Comparison of ENCODE assay signal across 15 cellular contexts in genomic region chr6:112443118-112443641, GRCh38.
DNase-seq lines count a peak whose midpoint lies in the region; ATAC-seq and TF ChIP-seq lines count a peak whose summit lies in the region.
"Had no signal": no experiment of that assay in that cellular context is flagged by ENCODE, and none has a peak within 500 bp of the region (broad histone marks: within the 10 kb centered on the region; RNA-seq: fewer than 3 reads in every experiment).

No MANE protein-coding gene starts in this region.

- peak overlapping the region; percentile 47 for H3K27ac ChIP-seq in left ventricle myocardium inferior (replicated peaks)
- H3K27ac ChIP-seq: gastrocnemius medialis, SJCRH30 had no signal

- in situ Hi-C loops in astrocyte of the cerebellum (cut with HindIII; ENCODE audit: low sequenced_read_pairs): no loop called here

- no peaks in the 10 kb centered on the region for H3K4me1 ChIP-seq in left ventricle myocardium inferior
- H3K4me1 ChIP-seq: gastrocnemius medialis, SJCRH30 had no signal

- ATAC-seq in GM21423 (IDR thresholded peaks at IDR 0.05; ENCODE audit: unreplicated experiment): no peak
- ATAC-seq in HG03342 (IDR thresholded peaks at IDR 0.05; ENCODE audit: unreplicated experiment): no peak
- ATAC-seq: activated CD8-positive, alpha-beta T cell treated with anti-CD3 and anti-CD28 coated beads for 36 hours; gastrocnemius medialis had no signal

- H3K36me3 ChIP-seq in left ventricle myocardium inferior: no peaks in the 10 kb centered on the region
- H3K36me3 ChIP-seq: gastrocnemius medialis, SJCRH30 had no signal

- no peak for TF ChIP-seq EP300 in Ishikawa (IDR thresholded peaks at IDR 0.05; ENCODE audit: borderline replicate concordance)

- DNase-seq in astrocyte of the cerebellum (ENCODE audit: low read depth): peak; percentile 55
- DNase-seq in left ventricle myocardium inferior: no peak
- peak; percentile 72 for DNase-seq in retinal pigment epithelial cell (ENCODE audit: low read depth)
- no peak for DNase-seq in epidermal melanocyte (ENCODE audit: insufficient read length, low spot score)
- DNase-seq: activated CD8-positive, alpha-beta T cell treated with anti-CD3 and anti-CD28 coated beads for 36 hours; CD4-positive, alpha-beta T cell; dorsolateral prefrontal cortex; islet precursor cell; NCI-H2081 treated with DMSO at 0.1 percent for 48 hours; SJCRH30; trophoblast cell had no signal

- intact Hi-C loops in left ventricle myocardium inferior (cut with micrococcal nuclease): no loop called here

- TF ChIP-seq RAD21 in Ishikawa (IDR thresholded peaks at IDR 0.05; ENCODE audit: low read depth): no peak

- no peak overlapping the region for H3K4me3 ChIP-seq in astrocyte of the cerebellum (ENCODE audit: low read depth, low read length)
- no peak overlapping the region for H3K4me3 ChIP-seq in left ventricle myocardium inferior
- H3K4me3 ChIP-seq in retinal pigment epithelial cell (ENCODE audit: low read length): no peak overlapping the region
- H3K4me3 ChIP-seq: dorsolateral prefrontal cortex, gastrocnemius medialis, SJCRH30 had no signal

- no peaks in the 10 kb centered on the region for H3K27me3 ChIP-seq in left ventricle myocardium inferior (ENCODE audit: low read depth)
- H3K27me3 ChIP-seq: dorsolateral prefrontal cortex, gastrocnemius medialis, SJCRH30 had no signal

- TF ChIP-seq CTCF in astrocyte of the cerebellum (IDR thresholded peaks at IDR 0.05; ENCODE audit: low read depth, low read length, missing control alignments): no peak
- no peak for TF ChIP-seq CTCF in left ventricle myocardium inferior (IDR thresholded peaks at IDR 0.05; ENCODE audit: borderline replicate concordance)
- TF ChIP-seq CTCF in retinal pigment epithelial cell (conservative IDR thresholded peaks at IDR 0.05; ENCODE audit: low read depth, low read length): no peak

- H3K9me3 ChIP-seq in left ventricle myocardium inferior (replicated peaks): no peaks in the 10 kb centered on the region
- H3K9me3 ChIP-seq: gastrocnemius medialis had no signal

TF ChIP-seq in Ishikawa, 13 proteins besides CTCF, POLR2A, EP300 and RAD21:
- TF ChIP-seq CEBPB (IDR thresholded peaks at IDR 0.05) (peak; percentile 45; the same call in 1 of the 2 replicates), YY1 (IDR thresholded peaks at IDR 0.05; ENCODE audit: low read depth) (peak; percentile 62), TAF1 (IDR thresholded peaks at IDR 0.05; ENCODE audit: low read depth) (no peak)

Comparison
In these comparisons a context has a peak if more than half of its experiments do, and no peak if none do; other contexts are left out.
1. DNase-seq: peak in astrocyte of the cerebellum (single experiment) and retinal pigment epithelial cell (single experiment); none in left ventricle myocardium inferior (single experiment) and epidermal melanocyte (single experiment).